Comparison of ENCODE assay signal across 14 cellular contexts in genomic region chr3:192026656-192027055, GRCh38.
DNase-seq lines count a peak whose midpoint lies in the region; ATAC-seq and TF ChIP-seq lines count a peak whose summit lies in the region.
"Had no signal": no experiment of that assay in that cellular context is flagged by ENCODE, and none has a peak within 500 bp of the region (broad histone marks: within the 10 kb centered on the region; RNA-seq: fewer than 3 reads in every experiment).

No MANE protein-coding gene starts in this region.

- CTCF ChIA-PET in PC-9 (lab: Charles Lee): no interaction called here

- no peak overlapping the region for H4K8ac ChIP-seq in trophoblast cell (ENCODE audit: low read depth, low read length)

- no peak overlapping the region for H3K4me3 ChIP-seq in PC-9
- no peak overlapping the region for H3K4me3 ChIP-seq in trophoblast cell (ENCODE audit: low read depth, low read length)
- H3K4me3 ChIP-seq in upper lobe of right lung: no peak overlapping the region
- H3K4me3 ChIP-seq: HAP-1 had no signal

- WGBS in trophoblast cell (ENCODE audit: extremely low coverage, insufficient coverage, insufficient read length): no CpG with 5 or more reads among the region's 2 CpGs

- H3K9me2 ChIP-seq in PC-9 (ENCODE audit: insufficient read depth): no peaks in the 10 kb centered on the region

- H3K18ac ChIP-seq in trophoblast cell (ENCODE audit: low read length): no peak overlapping the region

- no peaks in the 10 kb centered on the region for H3F3A ChIP-seq in PC-9 (ENCODE audit: insufficient read depth, low read depth)

- no peaks in the 10 kb centered on the region for H3K36me3 Mint-ChIP-seq in stimulated activated effector memory CD8-positive, alpha-beta T cell treated with anti-CD3 and anti-CD28 coated beads, Interleukin-12 subunit alpha, Interleukin-12 subunit beta, amount 100 ng/mL, for 72 hours
- H3K36me3 Mint-ChIP-seq: CD4-positive, CD25-positive, alpha-beta regulatory T cell; CD8-positive, alpha-beta memory T cell had no signal

- H2AK5ac ChIP-seq in trophoblast cell (ENCODE audit: low read length): no peak overlapping the region

- peaks cover 10% of the 10 kb centered on the region for H3K9me3 Mint-ChIP-seq in stimulated activated effector memory CD8-positive, alpha-beta T cell treated with anti-CD3 and anti-CD28 coated beads, Interleukin-12 subunit alpha, Interleukin-12 subunit beta, amount 100 ng/mL, for 72 hours

- no peak for TF ChIP-seq CTCF in PC-9 (conservative IDR thresholded peaks at IDR 0.05)
- no peak for TF ChIP-seq CTCF in upper lobe of right lung (IDR thresholded peaks at IDR 0.05)

- no peak overlapping the region for H3K14ac ChIP-seq in trophoblast cell (ENCODE audit: low read length)

- H3K36me3 ChIP-seq in PC-9 (ENCODE audit: low read depth): no peaks in the 10 kb centered on the region
- no peaks in the 10 kb centered on the region for H3K36me3 ChIP-seq in trophoblast cell (ENCODE audit: control insufficient read depth in 1 of 2, insufficient read depth in 2 of 2, low read length in 2 of 2)
- no peaks in the 10 kb centered on the region for H3K36me3 ChIP-seq in upper lobe of right lung
- H3K36me3 ChIP-seq: BE2C, HAP-1 had no signal

- H3K4me2 ChIP-seq in PC-9: no peak overlapping the region
- no peak overlapping the region for H3K4me2 ChIP-seq in trophoblast cell (ENCODE audit: low read length)

- no peak overlapping the region for H3K23ac ChIP-seq in trophoblast cell (ENCODE audit: low read length)

- H3K4me1 ChIP-seq in PC-9 (replicated peaks; ENCODE audit: insufficient read depth) (no peaks in the 10 kb centered on the region), trophoblast cell (ENCODE audit: control insufficient read depth in 1 of 2, insufficient read depth in 2 of 2, low read length in 2 of 2) (no peaks in the 10 kb centered on the region), upper lobe of right lung (no peaks in the 10 kb centered on the region)
- H3K4me1 ChIP-seq: BE2C had no signal

- DNase-seq in Caki2 (ENCODE audit: low read depth) (peak; percentile 14), PC-9 (no peak), kidney glomerular epithelial cell (lab: John Stamatoyannopoulos, UW) (peak; percentile 86), trophoblast cell (peak; percentile 27 to 64), T-helper 2 cell (no peak), upper lobe of right lung (no peak)
- no peak for DNase-seq in stimulated activated effector memory CD8-positive, alpha-beta T cell treated with anti-CD3 and anti-CD28 coated beads, Interleukin-12 subunit alpha, Interleukin-12 subunit beta, amount 100 ng/mL, for 72 hours (ENCODE audit: low spot score in 2 of 2)
- DNase-seq: BE2C; C1 segment of cervical spinal cord; CD4-positive, CD25-positive, alpha-beta regulatory T cell; CD8-positive, alpha-beta memory T cell; COR-L47; GDM1 had no signal

- no peak overlapping the region for H4K91ac ChIP-seq in trophoblast cell (ENCODE audit: low read depth, low read length)

- no TSS peak for BruUV-seq in PC-9 (replicated peaks; lab: Mats Ljungman, UMichigan)

- H2AFZ ChIP-seq in PC-9: peak overlapping the region; percentile 26; the same call in 1 of the 2 replicates
- H2AFZ ChIP-seq in trophoblast cell (ENCODE audit: insufficient read depth, low read length, poor library complexity): no peak overlapping the region

- no peaks in the 10 kb centered on the region for H3K9me3 ChIP-seq in PC-9 (ENCODE audit: insufficient read depth, low read depth)
- no peaks in the 10 kb centered on the region for H3K9me3 ChIP-seq in trophoblast cell (ENCODE audit: insufficient read depth, low read depth, low read length)
- no peaks in the 10 kb centered on the region for H3K9me3 ChIP-seq in upper lobe of right lung
- H3K9me3 ChIP-seq: BE2C, HAP-1 had no signal

- no peak overlapping the region for H2BK12ac ChIP-seq in trophoblast cell (ENCODE audit: low read length)

- H3K27ac ChIP-seq in PC-9 (no peak overlapping the region), trophoblast cell (ENCODE audit: low read depth, low read length) (no peak overlapping the region), upper lobe of right lung (no peak overlapping the region)

- no peak overlapping the region for H3K4me3 Mint-ChIP-seq in stimulated activated effector memory CD8-positive, alpha-beta T cell treated with anti-CD3 and anti-CD28 coated beads, Interleukin-12 subunit alpha, Interleukin-12 subunit beta, amount 100 ng/mL, for 72 hours
- H3K4me3 Mint-ChIP-seq: CD4-positive, CD25-positive, alpha-beta regulatory T cell; CD8-positive, alpha-beta memory T cell had no signal

- no peak overlapping the region for H3K27ac Mint-ChIP-seq in stimulated activated effector memory CD8-positive, alpha-beta T cell treated with anti-CD3 and anti-CD28 coated beads, Interleukin-12 subunit alpha, Interleukin-12 subunit beta, amount 100 ng/mL, for 72 hours
- H3K27ac Mint-ChIP-seq: CD4-positive, CD25-positive, alpha-beta regulatory T cell; CD8-positive, alpha-beta memory T cell had no signal

- H3K9ac ChIP-seq in trophoblast cell (ENCODE audit: low read length): no peak overlapping the region

- no peak overlapping the region for H4K12ac ChIP-seq in trophoblast cell (ENCODE audit: low read depth, low read length)

- H3K79me1 ChIP-seq in trophoblast cell (ENCODE audit: low read length): no peaks in the 10 kb centered on the region

- ATAC-seq in upper lobe of right lung: no peak
- ATAC-seq in stimulated activated effector memory CD8-positive, alpha-beta T cell treated with anti-CD3 and anti-CD28 coated beads, Interleukin-12 subunit alpha, Interleukin-12 subunit beta, amount 100 ng/mL, for 72 hours: no peak

- H3K4me1 Mint-ChIP-seq in stimulated activated effector memory CD8-positive, alpha-beta T cell treated with anti-CD3 and anti-CD28 coated beads, Interleukin-12 subunit alpha, Interleukin-12 subunit beta, amount 100 ng/mL, for 72 hours: no peaks in the 10 kb centered on the region
- H3K4me1 Mint-ChIP-seq: CD4-positive, CD25-positive, alpha-beta regulatory T cell; CD8-positive, alpha-beta memory T cell had no signal

- in situ Hi-C loops in Caki2 (cut with HindIII; ENCODE audit: low pct_unique_long_range_greater_than_20kb, low sequenced_read_pairs): no loop called here

- no peak overlapping the region for H2BK120ac ChIP-seq in trophoblast cell (ENCODE audit: insufficient read depth, low read length, poor library complexity)

- H2BK5ac ChIP-seq in trophoblast cell (ENCODE audit: low read depth, low read length, poor library complexity): no peak overlapping the region

- H3K27me3 ChIP-seq in PC-9 (ENCODE audit: insufficient read depth, low read depth) (no peaks in the 10 kb centered on the region), trophoblast cell (ENCODE audit: insufficient read depth, low read length) (no peaks in the 10 kb centered on the region), upper lobe of right lung (no peaks in the 10 kb centered on the region)
- H3K27me3 ChIP-seq: BE2C had no signal

- no peak overlapping the region for H3K4ac ChIP-seq in trophoblast cell (ENCODE audit: low read depth, low read length)

- intact Hi-C loops in PC-9 (cut with micrococcal nuclease; ENCODE audit: unreplicated experiment): no loop called here
- intact Hi-C loops in upper lobe of right lung (cut with DNase I): no loop called here

- POLR2A ChIA-PET in PC-9 (lab: Charles Lee; ENCODE audit: unreplicated experiment): no interaction called here

- H4K20me1 ChIP-seq in PC-9 (ENCODE audit: insufficient read depth): no peaks in the 10 kb centered on the region

- H3K79me2 ChIP-seq in PC-9 (ENCODE audit: low read depth) (no peaks in the 10 kb centered on the region), trophoblast cell (ENCODE audit: control insufficient read depth, insufficient read depth, low read length, poor library complexity) (no peaks in the 10 kb centered on the region)

Comparison
In these comparisons a context has a peak if more than half of its experiments do, and no peak if none do; other contexts are left out.
1. DNase-seq: peak in Caki2 (single experiment), kidney glomerular epithelial cell (single experiment) and trophoblast cell (2 of 2); none in PC-9 (0 of 2), T-helper 2 cell (0 of 5), upper lobe of right lung (single experiment) and stimulated activated effector memory CD8-positive, alpha-beta T cell treated with anti-CD3 and anti-CD28 coated beads, Interleukin-12 subunit alpha, Interleukin-12 subunit beta, amount 100 ng/mL, for 72 hours (0 of 2).